ENCODE assay signal across 1 cellular context in the genomic region with DNA sequence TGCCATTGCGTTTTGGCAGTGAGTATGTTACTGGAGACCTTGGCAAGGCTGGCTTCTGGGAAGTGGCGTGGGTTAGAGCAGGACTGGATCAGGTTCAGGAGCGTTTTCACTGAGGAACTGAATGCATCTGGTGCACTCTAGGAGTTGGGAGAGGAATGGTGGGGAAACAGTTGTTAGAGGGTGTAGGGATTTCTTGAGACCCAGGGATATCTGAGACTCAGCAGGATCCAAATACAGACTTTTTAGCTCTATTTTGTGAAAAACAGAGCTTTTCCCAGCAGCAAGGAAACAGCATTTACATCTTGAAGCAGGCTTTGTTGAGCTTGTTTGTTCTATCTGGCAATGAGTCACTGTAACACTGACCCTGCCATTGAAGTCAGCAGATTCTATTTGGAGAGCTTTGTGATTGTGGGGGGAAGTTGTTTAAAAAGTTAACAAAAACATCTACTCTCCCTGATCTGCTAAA.
TF ChIP-seq lines count a peak whose summit lies in the region.

No MANE protein-coding gene starts in this region.

TF ChIP-seq in HepG2, 621 proteins besides CTCF, POLR2A, EP300 and RAD21 (continued from another document and continues in another):
- TF ChIP-seq SKIL (CRISPR knock-in tag; IDR thresholded peaks at IDR 0.05; ENCODE audit: borderline replicate concordance): no peak
- no peak for TF ChIP-seq ZNF563 (CRISPR knock-in tag; IDR thresholded peaks at IDR 0.05)
- TF ChIP-seq, protein P1, sequence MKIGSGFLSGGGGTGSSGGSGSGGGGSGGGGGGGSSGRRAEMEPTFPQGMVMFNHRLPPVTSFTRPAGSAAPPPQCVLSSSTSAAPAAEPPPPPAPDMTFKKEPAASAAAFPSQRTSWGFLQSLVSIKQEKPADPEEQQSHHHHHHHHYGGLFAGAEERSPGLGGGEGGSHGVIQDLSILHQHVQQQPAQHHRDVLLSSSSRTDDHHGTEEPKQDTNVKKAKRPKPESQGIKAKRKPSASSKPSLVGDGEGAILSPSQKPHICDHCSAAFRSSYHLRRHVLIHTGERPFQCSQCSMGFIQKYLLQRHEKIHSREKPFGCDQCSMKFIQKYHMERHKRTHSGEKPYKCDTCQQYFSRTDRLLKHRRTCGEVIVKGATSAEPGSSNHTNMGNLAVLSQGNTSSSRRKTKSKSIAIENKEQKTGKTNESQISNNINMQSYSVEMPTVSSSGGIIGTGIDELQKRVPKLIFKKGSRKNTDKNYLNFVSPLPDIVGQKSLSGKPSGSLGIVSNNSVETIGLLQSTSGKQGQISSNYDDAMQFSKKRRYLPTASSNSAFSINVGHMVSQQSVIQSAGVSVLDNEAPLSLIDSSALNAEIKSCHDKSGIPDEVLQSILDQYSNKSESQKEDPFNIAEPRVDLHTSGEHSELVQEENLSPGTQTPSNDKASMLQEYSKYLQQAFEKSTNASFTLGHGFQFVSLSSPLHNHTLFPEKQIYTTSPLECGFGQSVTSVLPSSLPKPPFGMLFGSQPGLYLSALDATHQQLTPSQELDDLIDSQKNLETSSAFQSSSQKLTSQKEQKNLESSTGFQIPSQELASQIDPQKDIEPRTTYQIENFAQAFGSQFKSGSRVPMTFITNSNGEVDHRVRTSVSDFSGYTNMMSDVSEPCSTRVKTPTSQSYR (CRISPR knock-in tag; IDR thresholded peaks at IDR 0.05; ENCODE audit: borderline replicate concordance): peak; percentile 56; the same call in 1 of the 2 replicates
- TF ChIP-seq NBN (conservative IDR thresholded peaks at IDR 0.05): no peak
- no peak for TF ChIP-seq ZNF570 (CRISPR knock-in tag; IDR thresholded peaks at IDR 0.05; ENCODE audit: borderline replicate concordance)
- TF ChIP-seq ZNF180 (CRISPR knock-in tag; IDR thresholded peaks at IDR 0.05; ENCODE audit: borderline replicate concordance, low read depth): no peak
- no peak for TF ChIP-seq XBP1 (CRISPR knock-in tag; IDR thresholded peaks at IDR 0.05)
- TF ChIP-seq KLF16 (CRISPR knock-in tag; IDR thresholded peaks at IDR 0.05): peak in 1 of 2 experiments; percentile 38; a peak in 1 of 4 replicates
- TF ChIP-seq ZBTB20 (CRISPR knock-in tag; IDR thresholded peaks at IDR 0.05; ENCODE audit: borderline replicate concordance, low read depth): no peak
- TF ChIP-seq ZBTB3 (CRISPR knock-in tag; IDR thresholded peaks at IDR 0.05; ENCODE audit: borderline replicate concordance, low read depth): no peak
- TF ChIP-seq ELF1 (CRISPR knock-in tag; IDR thresholded peaks at IDR 0.05): 0 out of 2 replicates have a peak, but pooled peaks have one; percentile 19
- no peak for TF ChIP-seq DZIP1 (CRISPR knock-in tag; IDR thresholded peaks at IDR 0.05)
- TF ChIP-seq DPF2 (CRISPR knock-in tag; IDR thresholded peaks at IDR 0.05; ENCODE audit: borderline replicate concordance, low read depth): peak; percentile 43; the same call in 1 of the 2 replicates
- TF ChIP-seq ZEB1 (IDR thresholded peaks at IDR 0.05; ENCODE audit: insufficient replicate concordance, low read depth): no peak
- TF ChIP-seq FIP1L1 (IDR thresholded peaks at IDR 0.05; ENCODE audit: borderline replicate concordance, insufficient read depth, low read depth, low read length): no peak
- TF ChIP-seq XRCC5 (optimal IDR thresholded peaks at IDR 0.05; ENCODE audit: low read length): peak; percentile 20
- TF ChIP-seq TARDBP (CRISPR knock-in tag; IDR thresholded peaks at IDR 0.05): no peak
- TF ChIP-seq, protein P2, sequence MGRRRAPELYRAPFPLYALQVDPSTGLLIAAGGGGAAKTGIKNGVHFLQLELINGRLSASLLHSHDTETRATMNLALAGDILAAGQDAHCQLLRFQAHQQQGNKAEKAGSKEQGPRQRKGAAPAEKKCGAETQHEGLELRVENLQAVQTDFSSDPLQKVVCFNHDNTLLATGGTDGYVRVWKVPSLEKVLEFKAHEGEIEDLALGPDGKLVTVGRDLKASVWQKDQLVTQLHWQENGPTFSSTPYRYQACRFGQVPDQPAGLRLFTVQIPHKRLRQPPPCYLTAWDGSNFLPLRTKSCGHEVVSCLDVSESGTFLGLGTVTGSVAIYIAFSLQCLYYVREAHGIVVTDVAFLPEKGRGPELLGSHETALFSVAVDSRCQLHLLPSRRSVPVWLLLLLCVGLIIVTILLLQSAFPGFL (CRISPR knock-in tag; IDR thresholded peaks at IDR 0.05): no peak
- TF ChIP-seq, protein P3, sequence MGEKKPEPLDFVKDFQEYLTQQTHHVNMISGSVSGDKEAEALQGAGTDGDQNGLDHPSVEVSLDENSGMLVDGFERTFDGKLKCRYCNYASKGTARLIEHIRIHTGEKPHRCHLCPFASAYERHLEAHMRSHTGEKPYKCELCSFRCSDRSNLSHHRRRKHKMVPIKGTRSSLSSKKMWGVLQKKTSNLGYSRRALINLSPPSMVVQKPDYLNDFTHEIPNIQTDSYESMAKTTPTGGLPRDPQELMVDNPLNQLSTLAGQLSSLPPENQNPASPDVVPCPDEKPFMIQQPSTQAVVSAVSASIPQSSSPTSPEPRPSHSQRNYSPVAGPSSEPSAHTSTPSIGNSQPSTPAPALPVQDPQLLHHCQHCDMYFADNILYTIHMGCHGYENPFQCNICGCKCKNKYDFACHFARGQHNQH (CRISPR knock-in tag; IDR thresholded peaks at IDR 0.05): no peak
- no peak for TF ChIP-seq ZNF256 (CRISPR knock-in tag; conservative IDR thresholded peaks at IDR 0.05)
- no peak for TF ChIP-seq ZNF781 (CRISPR knock-in tag; IDR thresholded peaks at IDR 0.05; ENCODE audit: borderline replicate concordance, not compliant biosample characterization)
- no peak for TF ChIP-seq ZNF318 (CRISPR knock-in tag; IDR thresholded peaks at IDR 0.05)
- TF ChIP-seq ZFX (CRISPR knock-in tag; IDR thresholded peaks at IDR 0.05; ENCODE audit: low read depth): no peak
- TF ChIP-seq KDM6A (CRISPR knock-in tag; IDR thresholded peaks at IDR 0.05; ENCODE audit: low read depth): no peak
- no peak for TF ChIP-seq ZNF782 (CRISPR knock-in tag; IDR thresholded peaks at IDR 0.05; ENCODE audit: borderline replicate concordance)
- TF ChIP-seq, protein P4, sequence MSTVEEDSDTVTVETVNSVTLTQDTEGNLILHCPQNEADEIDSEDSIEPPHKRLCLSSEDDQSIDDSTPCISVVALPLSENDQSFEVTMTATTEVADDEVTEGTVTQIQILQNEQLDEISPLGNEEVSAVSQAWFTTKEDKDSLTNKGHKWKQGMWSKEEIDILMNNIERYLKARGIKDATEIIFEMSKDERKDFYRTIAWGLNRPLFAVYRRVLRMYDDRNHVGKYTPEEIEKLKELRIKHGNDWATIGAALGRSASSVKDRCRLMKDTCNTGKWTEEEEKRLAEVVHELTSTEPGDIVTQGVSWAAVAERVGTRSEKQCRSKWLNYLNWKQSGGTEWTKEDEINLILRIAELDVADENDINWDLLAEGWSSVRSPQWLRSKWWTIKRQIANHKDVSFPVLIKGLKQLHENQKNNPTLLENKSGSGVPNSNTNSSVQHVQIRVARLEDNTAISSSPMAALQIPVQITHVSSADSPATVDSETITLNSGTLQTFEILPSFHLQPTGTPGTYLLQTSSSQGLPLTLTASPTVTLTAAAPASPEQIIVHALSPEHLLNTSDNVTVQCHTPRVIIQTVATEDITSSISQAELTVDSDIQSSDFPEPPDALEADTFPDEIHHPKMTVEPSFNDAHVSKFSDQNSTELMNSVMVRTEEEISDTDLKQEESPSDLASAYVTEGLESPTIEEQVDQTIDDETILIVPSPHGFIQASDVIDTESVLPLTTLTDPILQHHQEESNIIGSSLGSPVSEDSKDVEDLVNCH (CRISPR knock-in tag; IDR thresholded peaks at IDR 0.05): no peak
- TF ChIP-seq ISX (CRISPR knock-in tag; conservative IDR thresholded peaks at IDR 0.05): no peak
- TF ChIP-seq MEF2D (CRISPR knock-in tag; IDR thresholded peaks at IDR 0.05): peak; percentile 26; the same call in 1 of the 2 replicates
